ENCODE assay signal across 9 cellular contexts in genomic region chr1:30732277-30732996, GRCh38. TPM values are rescaled to one million over a fixed set of nuclear protein-coding genes. Genes with fewer than 3 reads are reported as not detected.
DNase-seq lines count a peak whose midpoint lies in the region; ATAC-seq and FAIRE-seq lines count a peak whose summit lies in the region.
"Had no signal": no experiment of that assay in that cellular context is flagged by ENCODE, and none has a peak within 500 bp of the region (broad histone marks: within the 10 kb centered on the region; RNA-seq: fewer than 3 reads in every experiment).

No MANE protein-coding gene starts in this region.

- FAIRE-seq in urothelium cell line (lab: Jason Lieb, UNC): no peak
- FAIRE-seq: frontal cortex had no signal

- H3K9me3 Mint-ChIP-seq in activated naive CD4-positive, alpha-beta T cell treated with anti-CD3 and anti-CD28 coated beads for 36 hours: no peaks in the 10 kb centered on the region
- no peaks in the 10 kb centered on the region for H3K9me3 Mint-ChIP-seq in effector memory CD8-positive, alpha-beta T cell

- peaks cover 10% of the 10 kb centered on the region for H3K4me1 Mint-ChIP-seq in activated naive CD4-positive, alpha-beta T cell treated with anti-CD3 and anti-CD28 coated beads for 36 hours (ENCODE audit: low read depth)
- H3K4me1 Mint-ChIP-seq in effector memory CD8-positive, alpha-beta T cell (ENCODE audit: low read depth in 2 of 2): peaks cover 34 to 36% of the 10 kb centered on the region in 2 donors

- H3K4me3 Mint-ChIP-seq in activated naive CD4-positive, alpha-beta T cell treated with anti-CD3 and anti-CD28 coated beads for 36 hours: no peak overlapping the region
- H3K4me3 Mint-ChIP-seq in effector memory CD8-positive, alpha-beta T cell: no peak overlapping the region

- H3K27ac Mint-ChIP-seq in activated naive CD4-positive, alpha-beta T cell treated with anti-CD3 and anti-CD28 coated beads for 36 hours: peak overlapping the region; percentile 79
- H3K27ac Mint-ChIP-seq in effector memory CD8-positive, alpha-beta T cell: peak overlapping the region; percentile 22 to 93

- ATAC-seq in effector memory CD8-positive, alpha-beta T cell (replicated peaks): peak; percentile 77
- ATAC-seq in GM21526 (IDR thresholded peaks at IDR 0.05; ENCODE audit: low FRiP score, unreplicated experiment): no peak
- no peak for ATAC-seq in GM21528 (IDR thresholded peaks at IDR 0.05; ENCODE audit: low FRiP score, unreplicated experiment)

- DNase-seq in activated naive CD4-positive, alpha-beta T cell treated with anti-CD3 and anti-CD28 coated beads for 36 hours: no peak
- DNase-seq in activated naive CD4-positive, alpha-beta T cell (lab: John Stamatoyannopoulos, UW): no peak
- peak; percentile 45 for DNase-seq in OCI-M1 (lab: John Stamatoyannopoulos, UW)
- no peak for DNase-seq in effector memory CD8-positive, alpha-beta T cell
- peak; percentile 29 for DNase-seq in urothelium cell line (ENCODE audit: low spot score)
- no peak for DNase-seq in NCI-H2081 (lab: John Stamatoyannopoulos, UW)

- intact Hi-C loops in activated naive CD4-positive, alpha-beta T cell treated with anti-CD3 and anti-CD28 coated beads for 36 hours (cut with micrococcal nuclease): no loop called here

- CTCF ChIA-PET in activated naive CD4-positive, alpha-beta T cell treated with anti-CD3 and anti-CD28 coated beads for 36 hours (lab: Charles Lee): interaction anchor here (1.0 to 3.9 kb wide), 6 partner anchors 11 to 52 kb away, joined by 3 to 25 read pairs (median 4); no protein-coding TSS in a partner anchor

- no peaks in the 10 kb centered on the region for H3K27me3 Mint-ChIP-seq in activated naive CD4-positive, alpha-beta T cell treated with anti-CD3 and anti-CD28 coated beads for 36 hours (ENCODE audit: low read depth)
- H3K27me3 Mint-ChIP-seq in effector memory CD8-positive, alpha-beta T cell: no peaks in the 10 kb centered on the region

- H3K36me3 Mint-ChIP-seq in activated naive CD4-positive, alpha-beta T cell treated with anti-CD3 and anti-CD28 coated beads for 36 hours (ENCODE audit: low read depth): peaks cover 28% of the 10 kb centered on the region
- H3K36me3 Mint-ChIP-seq in effector memory CD8-positive, alpha-beta T cell (ENCODE audit: insufficient read depth): peaks cover 93% of the 10 kb centered on the region

RNA-seq across cellular contexts. Expression of gene MATN1, which starts 9.1 kb away (rescaled TPM):
- under 1 TPM; 0.36 to 0.37 TPM for total RNA-seq in activated naive CD4-positive, alpha-beta T cell treated with anti-CD3 and anti-CD28 coated beads for 36 hours

RNA-seq across cellular contexts. Expression of gene LAPTM5, which starts 25.1 kb away (rescaled TPM):
- 100 to 1,000 TPM; 205 to 208 TPM for total RNA-seq in activated naive CD4-positive, alpha-beta T cell treated with anti-CD3 and anti-CD28 coated beads for 36 hours

Comparison
In these comparisons a context has a peak if more than half of its experiments do, and no peak if none do; other contexts are left out.
1. DNase-seq: peak in OCI-M1 (single experiment) and urothelium cell line (single experiment); none in activated naive CD4-positive, alpha-beta T cell treated with anti-CD3 and anti-CD28 coated beads for 36 hours (single experiment), activated naive CD4-positive, alpha-beta T cell (0 of 4), effector memory CD8-positive, alpha-beta T cell (0 of 3) and NCI-H2081 (0 of 2).